1 cellular context compared by ENCODE assay signal in genomic region chr3:37139567-37140052, GRCh38.
TF ChIP-seq lines count a peak whose summit lies in the region.

No MANE protein-coding gene starts in this region.

TF ChIP-seq in HepG2, 621 proteins besides CTCF, POLR2A, EP300 and RAD21 (continued from another document):
- TF ChIP-seq, protein P1, sequence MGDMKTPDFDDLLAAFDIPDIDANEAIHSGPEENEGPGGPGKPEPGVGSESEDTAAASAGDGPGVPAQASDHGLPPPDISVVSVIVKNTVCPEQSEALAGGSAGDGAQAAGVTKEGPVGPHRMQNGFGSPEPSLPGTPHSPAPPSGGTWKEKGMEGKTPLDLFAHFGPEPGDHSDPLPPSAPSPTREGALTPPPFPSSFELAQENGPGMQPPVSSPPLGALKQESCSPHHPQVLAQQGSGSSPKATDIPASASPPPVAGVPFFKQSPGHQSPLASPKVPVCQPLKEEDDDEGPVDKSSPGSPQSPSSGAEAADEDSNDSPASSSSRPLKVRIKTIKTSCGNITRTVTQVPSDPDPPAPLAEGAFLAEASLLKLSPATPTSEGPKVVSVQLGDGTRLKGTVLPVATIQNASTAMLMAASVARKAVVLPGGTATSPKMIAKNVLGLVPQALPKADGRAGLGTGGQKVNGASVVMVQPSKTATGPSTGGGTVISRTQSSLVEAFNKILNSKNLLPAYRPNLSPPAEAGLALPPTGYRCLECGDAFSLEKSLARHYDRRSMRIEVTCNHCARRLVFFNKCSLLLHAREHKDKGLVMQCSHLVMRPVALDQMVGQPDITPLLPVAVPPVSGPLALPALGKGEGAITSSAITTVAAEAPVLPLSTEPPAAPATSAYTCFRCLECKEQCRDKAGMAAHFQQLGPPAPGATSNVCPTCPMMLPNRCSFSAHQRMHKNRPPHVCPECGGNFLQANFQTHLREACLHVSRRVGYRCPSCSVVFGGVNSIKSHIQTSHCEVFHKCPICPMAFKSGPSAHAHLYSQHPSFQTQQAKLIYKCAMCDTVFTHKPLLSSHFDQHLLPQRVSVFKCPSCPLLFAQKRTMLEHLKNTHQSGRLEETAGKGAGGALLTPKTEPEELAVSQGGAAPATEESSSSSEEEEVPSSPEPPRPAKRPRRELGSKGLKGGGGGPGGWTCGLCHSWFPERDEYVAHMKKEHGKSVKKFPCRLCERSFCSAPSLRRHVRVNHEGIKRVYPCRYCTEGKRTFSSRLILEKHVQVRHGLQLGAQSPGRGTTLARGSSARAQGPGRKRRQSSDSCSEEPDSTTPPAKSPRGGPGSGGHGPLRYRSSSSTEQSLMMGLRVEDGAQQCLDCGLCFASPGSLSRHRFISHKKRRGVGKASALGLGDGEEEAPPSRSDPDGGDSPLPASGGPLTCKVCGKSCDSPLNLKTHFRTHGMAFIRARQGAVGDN (CRISPR knock-in tag; IDR thresholded peaks at IDR 0.05) = no peak
- TF ChIP-seq, protein P2, sequence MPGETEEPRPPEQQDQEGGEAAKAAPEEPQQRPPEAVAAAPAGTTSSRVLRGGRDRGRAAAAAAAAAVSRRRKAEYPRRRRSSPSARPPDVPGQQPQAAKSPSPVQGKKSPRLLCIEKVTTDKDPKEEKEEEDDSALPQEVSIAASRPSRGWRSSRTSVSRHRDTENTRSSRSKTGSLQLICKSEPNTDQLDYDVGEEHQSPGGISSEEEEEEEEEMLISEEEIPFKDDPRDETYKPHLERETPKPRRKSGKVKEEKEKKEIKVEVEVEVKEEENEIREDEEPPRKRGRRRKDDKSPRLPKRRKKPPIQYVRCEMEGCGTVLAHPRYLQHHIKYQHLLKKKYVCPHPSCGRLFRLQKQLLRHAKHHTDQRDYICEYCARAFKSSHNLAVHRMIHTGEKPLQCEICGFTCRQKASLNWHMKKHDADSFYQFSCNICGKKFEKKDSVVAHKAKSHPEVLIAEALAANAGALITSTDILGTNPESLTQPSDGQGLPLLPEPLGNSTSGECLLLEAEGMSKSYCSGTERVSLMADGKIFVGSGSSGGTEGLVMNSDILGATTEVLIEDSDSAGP (CRISPR knock-in tag; IDR thresholded peaks at IDR 0.05; ENCODE audit: borderline replicate concordance) = no peak
- no peak for TF ChIP-seq KLF11 (CRISPR knock-in tag; IDR thresholded peaks at IDR 0.05)
- no peak for TF ChIP-seq PLSCR1 (CRISPR knock-in tag; IDR thresholded peaks at IDR 0.05; ENCODE audit: borderline replicate concordance)
- TF ChIP-seq ZNF556 (CRISPR knock-in tag; IDR thresholded peaks at IDR 0.05; ENCODE audit: borderline replicate concordance) = no peak
- TF ChIP-seq, protein P3, sequence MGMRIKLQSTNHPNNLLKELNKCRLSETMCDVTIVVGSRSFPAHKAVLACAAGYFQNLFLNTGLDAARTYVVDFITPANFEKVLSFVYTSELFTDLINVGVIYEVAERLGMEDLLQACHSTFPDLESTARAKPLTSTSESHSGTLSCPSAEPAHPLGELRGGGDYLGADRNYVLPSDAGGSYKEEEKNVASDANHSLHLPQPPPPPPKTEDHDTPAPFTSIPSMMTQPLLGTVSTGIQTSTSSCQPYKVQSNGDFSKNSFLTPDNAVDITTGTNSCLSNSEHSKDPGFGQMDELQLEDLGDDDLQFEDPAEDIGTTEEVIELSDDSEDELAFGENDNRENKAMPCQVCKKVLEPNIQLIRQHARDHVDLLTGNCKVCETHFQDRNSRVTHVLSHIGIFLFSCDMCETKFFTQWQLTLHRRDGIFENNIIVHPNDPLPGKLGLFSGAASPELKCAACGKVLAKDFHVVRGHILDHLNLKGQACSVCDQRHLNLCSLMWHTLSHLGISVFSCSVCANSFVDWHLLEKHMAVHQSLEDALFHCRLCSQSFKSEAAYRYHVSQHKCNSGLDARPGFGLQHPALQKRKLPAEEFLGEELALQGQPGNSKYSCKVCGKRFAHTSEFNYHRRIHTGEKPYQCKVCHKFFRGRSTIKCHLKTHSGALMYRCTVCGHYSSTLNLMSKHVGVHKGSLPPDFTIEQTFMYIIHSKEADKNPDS (CRISPR knock-in tag; IDR thresholded peaks at IDR 0.05) = no peak
- TF ChIP-seq, protein P4, sequence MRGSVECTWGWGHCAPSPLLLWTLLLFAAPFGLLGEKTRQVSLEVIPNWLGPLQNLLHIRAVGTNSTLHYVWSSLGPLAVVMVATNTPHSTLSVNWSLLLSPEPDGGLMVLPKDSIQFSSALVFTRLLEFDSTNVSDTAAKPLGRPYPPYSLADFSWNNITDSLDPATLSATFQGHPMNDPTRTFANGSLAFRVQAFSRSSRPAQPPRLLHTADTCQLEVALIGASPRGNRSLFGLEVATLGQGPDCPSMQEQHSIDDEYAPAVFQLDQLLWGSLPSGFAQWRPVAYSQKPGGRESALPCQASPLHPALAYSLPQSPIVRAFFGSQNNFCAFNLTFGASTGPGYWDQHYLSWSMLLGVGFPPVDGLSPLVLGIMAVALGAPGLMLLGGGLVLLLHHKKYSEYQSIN (CRISPR knock-in tag; IDR thresholded peaks at IDR 0.05; ENCODE audit: borderline replicate concordance) = no peak
- no peak for TF ChIP-seq GFI1 (CRISPR knock-in tag; IDR thresholded peaks at IDR 0.05; ENCODE audit: borderline replicate concordance)
- no peak for TF ChIP-seq FOXK1 (CRISPR knock-in tag; IDR thresholded peaks at IDR 0.05; ENCODE audit: borderline replicate concordance, low read depth)
- no peak for TF ChIP-seq PRMT3 (CRISPR knock-in tag; IDR thresholded peaks at IDR 0.05; ENCODE audit: borderline replicate concordance, low read depth)
- no peak for TF ChIP-seq ZNF335 (CRISPR knock-in tag; IDR thresholded peaks at IDR 0.05)
- no peak for TF ChIP-seq MTA1 (CRISPR knock-in tag; IDR thresholded peaks at IDR 0.05; ENCODE audit: borderline replicate concordance)
- TF ChIP-seq ZNF484 (CRISPR knock-in tag; IDR thresholded peaks at IDR 0.05; ENCODE audit: borderline replicate concordance, low read depth) = no peak
- no peak for TF ChIP-seq ZNF256 (CRISPR knock-in tag; conservative IDR thresholded peaks at IDR 0.05)
- no peak for TF ChIP-seq SPEN (CRISPR knock-in tag; IDR thresholded peaks at IDR 0.05; ENCODE audit: low read depth)
- TF ChIP-seq SSRP1 (CRISPR knock-in tag; IDR thresholded peaks at IDR 0.05) = no peak
- 0 out of 2 replicates have a peak, but pooled peaks have one; percentile 28 for TF ChIP-seq NFYC (CRISPR knock-in tag; IDR thresholded peaks at IDR 0.05)
- TF ChIP-seq ZEB1 (IDR thresholded peaks at IDR 0.05; ENCODE audit: insufficient replicate concordance, low read depth) = no peak
- no peak for TF ChIP-seq ZFP36L1 (CRISPR knock-in tag; IDR thresholded peaks at IDR 0.05)
- no peak for TF ChIP-seq EZH2 (conservative IDR thresholded peaks at IDR 0.05; ENCODE audit: low read depth, low read length)
